In the genomic region with DNA sequence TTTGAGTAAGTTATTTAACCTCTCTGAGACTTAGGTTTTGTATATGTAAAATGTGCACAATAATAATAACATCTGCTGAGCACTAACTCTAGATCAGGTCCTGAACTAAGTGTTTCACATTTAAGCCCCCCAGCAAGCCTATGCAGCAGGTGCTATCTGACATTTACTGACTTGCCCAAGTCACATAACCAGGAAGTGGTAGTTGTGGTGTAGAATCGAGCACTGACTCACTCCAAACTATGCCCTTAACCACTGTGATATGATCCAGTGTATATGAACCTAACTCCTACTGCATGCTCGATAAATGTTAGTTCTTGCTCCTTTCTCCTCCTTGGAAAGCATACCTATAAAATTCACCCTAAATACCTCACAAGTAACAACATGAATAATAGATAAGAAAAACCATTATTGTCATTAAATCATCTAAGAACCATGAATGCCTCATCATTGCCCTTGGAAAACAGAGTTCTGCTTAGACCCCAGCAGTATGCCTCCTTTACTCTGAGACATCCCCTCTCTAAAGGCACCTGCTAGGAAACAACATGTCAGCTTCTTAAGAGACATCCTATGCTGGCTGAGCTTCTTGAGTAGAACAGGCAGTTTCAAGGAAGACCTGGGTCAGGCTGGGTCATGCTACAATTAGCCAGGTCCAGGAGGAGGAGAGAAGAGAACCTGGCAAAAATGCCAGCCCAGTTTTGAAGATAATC, we compare ENCODE assay signal across 9 cellular contexts. TPM values are rescaled to one million over a fixed set of nuclear protein-coding genes. Genes with fewer than 3 reads are reported as not detected.
DNase-seq lines count a peak whose midpoint lies in the region; ATAC-seq, FAIRE-seq and TF ChIP-seq lines count a peak whose summit lies in the region.
"Had no signal": no experiment of that assay in that cellular context is flagged by ENCODE, and none has a peak within 500 bp of the region (broad histone marks: within the 10 kb centered on the region; RNA-seq: fewer than 3 reads in every experiment).

No MANE protein-coding gene starts in this region.

- no peak overlapping the region for H3K9ac ChIP-seq in mesendoderm (ENCODE audit: low read length)

- no peak overlapping the region for H3K56ac ChIP-seq in mesendoderm (ENCODE audit: low read length)

- no peak for TF ChIP-seq CTCF in D721Med (IDR thresholded peaks at IDR 0.05; ENCODE audit: insufficient read depth, missing control alignments)

- peak; percentile 64 for ATAC-seq in GM19468 (IDR thresholded peaks at IDR 0.05; ENCODE audit: extremely low read depth, unreplicated experiment)
- peak; percentile 87 for ATAC-seq in HG03469 (IDR thresholded peaks at IDR 0.05; ENCODE audit: unreplicated experiment)

- no peak overlapping the region for H3K4me2 ChIP-seq in mesendoderm (ENCODE audit: low read length)

- no peak overlapping the region for H4K5ac ChIP-seq in mesendoderm (ENCODE audit: low read length)

- no peaks in the 10 kb centered on the region for H3K9me3 Mint-ChIP-seq in activated T-helper 2 cell treated with anti-CD3 and anti-CD28 coated beads, Interferon-gamma antibody, Interleukin-2, Interleukin-4, amounts not matched to agents 10 μg/mL and 5 μg/mL and 100 μg/mL, durations not matched to agents 14 hours and 24 hours and 36 hours
- peaks cover 3% of the 10 kb centered on the region for H3K9me3 Mint-ChIP-seq in stimulated activated naive CD8-positive, alpha-beta T cell treated with anti-CD3 and anti-CD28 coated beads, Interleukin-15, Interleukin-2, amounts not matched to agents 100 ng/mL and 50 ng/mL, for 24 hours

- no CpG with 5 or more reads among the region's 2 CpGs for WGBS in mesendoderm (ENCODE audit: extremely low coverage, insufficient coverage, low lambda C conversion rate)

- peak overlapping the region; percentile 97 for H3K27ac Mint-ChIP-seq in activated T-helper 2 cell treated with anti-CD3 and anti-CD28 coated beads, Interferon-gamma antibody, Interleukin-2, Interleukin-4, amounts not matched to agents 10 μg/mL and 5 μg/mL and 100 μg/mL, durations not matched to agents 14 hours and 24 hours and 36 hours
- H3K27ac Mint-ChIP-seq in stimulated activated naive CD8-positive, alpha-beta T cell treated with anti-CD3 and anti-CD28 coated beads, Interleukin-15, Interleukin-2, amounts not matched to agents 100 ng/mL and 50 ng/mL, for 24 hours = peak overlapping the region; percentile 94

- no peak overlapping the region for H2BK120ac ChIP-seq in mesendoderm (ENCODE audit: low read depth, low read length)

- H3K27me3 ChIP-seq in mesendoderm (ENCODE audit: insufficient read depth, low read length, poor library complexity) = peaks cover 4% of the 10 kb centered on the region

- peaks cover 64% of the 10 kb centered on the region for H3K4me1 Mint-ChIP-seq in activated T-helper 2 cell treated with anti-CD3 and anti-CD28 coated beads, Interferon-gamma antibody, Interleukin-2, Interleukin-4, amounts not matched to agents 10 μg/mL and 5 μg/mL and 100 μg/mL, durations not matched to agents 14 hours and 24 hours and 36 hours (ENCODE audit: low read depth)
- H3K4me1 Mint-ChIP-seq in stimulated activated naive CD8-positive, alpha-beta T cell treated with anti-CD3 and anti-CD28 coated beads, Interleukin-15, Interleukin-2, amounts not matched to agents 100 ng/mL and 50 ng/mL, for 24 hours (ENCODE audit: low read depth) = peaks cover 56% of the 10 kb centered on the region

- no peaks in the 10 kb centered on the region for H3K27me3 Mint-ChIP-seq in activated T-helper 2 cell treated with anti-CD3 and anti-CD28 coated beads, Interferon-gamma antibody, Interleukin-2, Interleukin-4, amounts not matched to agents 10 μg/mL and 5 μg/mL and 100 μg/mL, durations not matched to agents 14 hours and 24 hours and 36 hours (ENCODE audit: low read depth)
- H3K27me3 Mint-ChIP-seq in stimulated activated naive CD8-positive, alpha-beta T cell treated with anti-CD3 and anti-CD28 coated beads, Interleukin-15, Interleukin-2, amounts not matched to agents 100 ng/mL and 50 ng/mL, for 24 hours = peaks cover 33% of the 10 kb centered on the region

- no peak overlapping the region for H3K4me3 ChIP-seq in mesendoderm (ENCODE audit: low read length)

- no peak overlapping the region for H3K27ac ChIP-seq in mesendoderm (ENCODE audit: low read depth, low read length)

- no peak overlapping the region for H4K8ac ChIP-seq in mesendoderm (ENCODE audit: low read depth, low read length)

- no peaks in the 10 kb centered on the region for H3K79me1 ChIP-seq in mesendoderm (ENCODE audit: low read length)

- no peaks in the 10 kb centered on the region for H3K4me1 ChIP-seq in mesendoderm (ENCODE audit: control insufficient read depth, low read depth, low read length)

- no peak overlapping the region for H2BK5ac ChIP-seq in mesendoderm (ENCODE audit: low read length)

- H2BK15ac ChIP-seq in mesendoderm (replicated peaks; ENCODE audit: low read depth) = no peak overlapping the region

- H3K18ac ChIP-seq in mesendoderm (ENCODE audit: low read length) = no peak overlapping the region

- peaks cover 7% of the 10 kb centered on the region for H3K36me3 Mint-ChIP-seq in activated T-helper 2 cell treated with anti-CD3 and anti-CD28 coated beads, Interferon-gamma antibody, Interleukin-2, Interleukin-4, amounts not matched to agents 10 μg/mL and 5 μg/mL and 100 μg/mL, durations not matched to agents 14 hours and 24 hours and 36 hours (ENCODE audit: low read depth)
- H3K36me3 Mint-ChIP-seq in stimulated activated naive CD8-positive, alpha-beta T cell treated with anti-CD3 and anti-CD28 coated beads, Interleukin-15, Interleukin-2, amounts not matched to agents 100 ng/mL and 50 ng/mL, for 24 hours (ENCODE audit: low read depth) = no peaks in the 10 kb centered on the region

- no peaks in the 10 kb centered on the region for H3K36me3 ChIP-seq in mesendoderm (ENCODE audit: control insufficient read depth, insufficient read depth, low read length)

- H3K4me3 Mint-ChIP-seq in activated T-helper 2 cell treated with anti-CD3 and anti-CD28 coated beads, Interferon-gamma antibody, Interleukin-2, Interleukin-4, amounts not matched to agents 10 μg/mL and 5 μg/mL and 100 μg/mL, durations not matched to agents 14 hours and 24 hours and 36 hours (ENCODE audit: low read depth) = peak overlapping the region; percentile 67
- peak overlapping the region; percentile 60 for H3K4me3 Mint-ChIP-seq in stimulated activated naive CD8-positive, alpha-beta T cell treated with anti-CD3 and anti-CD28 coated beads, Interleukin-15, Interleukin-2, amounts not matched to agents 100 ng/mL and 50 ng/mL, for 24 hours

- H3K4ac ChIP-seq in mesendoderm (ENCODE audit: low read depth, low read length) = no peak overlapping the region

- DNase-seq in Daoy (ENCODE audit: low read depth) = peak; percentile 80
- peak; percentile 46 for DNase-seq in activated T-helper 2 cell treated with anti-CD3 and anti-CD28 coated beads, Interferon-gamma antibody, Interleukin-2, Interleukin-4, amounts not matched to agents 10 μg/mL and 5 μg/mL and 100 μg/mL, durations not matched to agents 14 hours and 24 hours and 36 hours (ENCODE audit: low spot score)
- no peak for DNase-seq in mesendoderm
- no peak for DNase-seq in effector CD8-positive, alpha-beta T cell (lab: John Stamatoyannopoulos, UW)
- DNase-seq in D721Med (ENCODE audit: insufficient read length, low spot score) = no peak

- no peaks in the 10 kb centered on the region for H3K79me2 ChIP-seq in mesendoderm (ENCODE audit: control insufficient read depth, insufficient read depth, low read length)

- no peak for FAIRE-seq in D721Med (lab: Jason Lieb, UNC)
- FAIRE-seq: H1 had no signal

- intact Hi-C loops in activated T-helper 2 cell treated with anti-CD3 and anti-CD28 coated beads, Interferon-gamma antibody, Interleukin-2, Interleukin-4, amounts not matched to agents 10 μg/mL and 5 μg/mL and 100 μg/mL, durations not matched to agents 14 hours and 24 hours and 36 hours (cut with micrococcal nuclease) = loop anchor here (1.0 to 5.0 kb wide), 8 partner anchors 20 to 188 kb away; a partner anchor contains a TSS

- H3K23ac ChIP-seq in mesendoderm (ENCODE audit: low read length) = no peak overlapping the region

- no peak overlapping the region for H2AK5ac ChIP-seq in mesendoderm (ENCODE audit: low read length)

RNA-seq across cellular contexts. Expression of a gene that starts 3.0 kb away (rescaled TPM):
- 0.24 and 1.3 TPM in 2 replicates for total RNA-seq in Daoy (2014; rRNA removed; shearing (Covaris generic))
- total RNA-seq in activated T-helper 2 cell treated with anti-CD3 and anti-CD28 coated beads, Interferon-gamma antibody, Interleukin-2, Interleukin-4, amounts not matched to agents 10 μg/mL and 5 μg/mL and 100 μg/mL, durations not matched to agents 14 hours and 24 hours and 36 hours = 8.3 and 8.9 TPM in 2 replicates
- polyA plus RNA-seq in mesendoderm (2013, experiment 1 of 2) = 0.13 TPM
- 0.13 TPM for polyA plus RNA-seq in mesendoderm (2013, experiment 2 of 2)

Comparison
In these comparisons a context has a peak if more than half of its experiments do, and no peak if none do; other contexts are left out.
1. DNase-seq: peak in Daoy (single experiment) and activated T-helper 2 cell treated with anti-CD3 and anti-CD28 coated beads, Interferon-gamma antibody, Interleukin-2, Interleukin-4, amounts not matched to agents 10 μg/mL and 5 μg/mL and 100 μg/mL, durations not matched to agents 14 hours and 24 hours and 36 hours (single experiment); none in mesendoderm (single experiment), effector CD8-positive, alpha-beta T cell (single experiment) and D721Med (single experiment).